ENCODE assay signal across 6 cellular contexts in the genomic region with DNA sequence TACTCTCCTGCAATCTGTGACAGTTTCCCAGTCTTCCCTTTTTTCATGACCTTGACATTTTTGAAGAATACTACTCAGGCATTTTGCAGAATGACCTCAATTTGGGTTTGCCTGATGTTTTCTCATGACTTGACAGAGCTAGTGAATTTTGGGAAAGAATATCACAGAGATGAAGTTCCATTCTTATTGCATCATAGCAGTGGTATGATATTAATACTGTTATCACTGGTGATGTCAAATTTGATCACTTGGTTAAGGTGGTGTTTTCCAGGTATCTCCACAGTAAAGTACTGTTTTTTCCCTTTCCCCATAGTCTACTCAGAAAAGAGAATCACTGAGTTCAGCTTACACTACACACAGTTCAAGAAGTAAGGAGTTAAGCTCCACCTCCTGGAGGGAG.
"Had no signal": no experiment of that assay in that cellular context is flagged by ENCODE, and none has a peak within 500 bp of the region (broad histone marks: within the 10 kb centered on the region; RNA-seq: fewer than 3 reads in every experiment).

No MANE protein-coding gene starts in this region.

- H2AFZ ChIP-seq: GM23248 had no signal

- H3K9me3 ChIP-seq: HAP-1 had no signal

- H3K4me1 ChIP-seq: HAP-1 had no signal

- H3K36me3 ChIP-seq: HAP-1 had no signal

- H3K27ac ChIP-seq: GM23248, KMS-11 had no signal

- H3K9ac ChIP-seq: GM23248, KMS-11 had no signal

- H3K4me2 ChIP-seq: KMS-11 had no signal

- FAIRE-seq: HTR-8/SVneo had no signal

- H3K4me3 ChIP-seq: GM23248, HAP-1 had no signal

- DNase-seq: GM23248, GOT3, H7 had no signal
